Comparison of ENCODE assay signal across 8 cellular contexts in genomic region chr17:50347087-50347893, GRCh38. TPM values are rescaled to one million over a fixed set of nuclear protein-coding genes. Genes with fewer than 3 reads are reported as not detected.
DNase-seq lines count a peak whose midpoint lies in the region; TF ChIP-seq lines count a peak whose summit lies in the region.

No MANE protein-coding gene starts in this region.

- TF ChIP-seq CTCF in A673 (conservative IDR thresholded peaks at IDR 0.05; ENCODE audit: low read depth, low read length) (no peak), coronary artery (IDR thresholded peaks at IDR 0.05) (no peak)

- H3K4me3 ChIP-seq in A673 (ENCODE audit: low read depth, low read length, poor library complexity, severe bottlenecking) (peak overlapping the region; percentile 72), coronary artery (peak overlapping the region; percentile 99), muscle layer of colon (ENCODE audit: low read depth in 1 of 2, low read length in 2 of 2) (peak overlapping the region; percentile 79 to 88)
- H3K4me3 ChIP-seq in Jurkat, Clone E6-1 (ENCODE audit: low read length), result peak overlapping the region; percentile 79

- H3K9me3 ChIP-seq in A673 (ENCODE audit: low read depth, low read length, poor library complexity, severe bottlenecking) (no peaks in the 10 kb centered on the region), muscle layer of colon (ENCODE audit: low read length) (no peaks in the 10 kb centered on the region)

- H3K36me3 ChIP-seq in A673 (ENCODE audit: insufficient read depth, low read length, poor library complexity, severe bottlenecking) (no peaks in the 10 kb centered on the region), muscle layer of colon (ENCODE audit: insufficient read depth, low read length) (peaks cover 4% of the 10 kb centered on the region)

- DNase-seq in A673 (ENCODE audit: low spot score) (no peak), coronary artery (ENCODE audit: low spot score) (no peak), foreskin melanocyte (no peak), kidney glomerular epithelial cell (lab: John Stamatoyannopoulos, UW) (no peak), globus pallidus (ENCODE audit: low spot score) (no peak), HCEC 1CT (no peak)
- DNase-seq in Jurkat, Clone E6-1 (ENCODE audit: low read depth, low spot score), result no peak

- POLR2A ChIA-PET in A673 (lab: Charles Lee; ENCODE audit: low non-redundant PET), result no interaction called here

- H3K4me1 ChIP-seq in A673 (ENCODE audit: insufficient read depth, low read length, poor library complexity, severe bottlenecking) (peaks cover 3% of the 10 kb centered on the region), muscle layer of colon (ENCODE audit: insufficient read depth, low read length) (peaks cover 29% of the 10 kb centered on the region)

- CTCF ChIA-PET in A673 (lab: Charles Lee), result no interaction called here

- H3K27ac ChIP-seq in A673 (ENCODE audit: low read depth, low read length, poor library complexity, severe bottlenecking) (no peak overlapping the region), coronary artery (peak overlapping the region in 1 of 2 donors; percentile 28), muscle layer of colon (ENCODE audit: low read depth, low read length) (peak overlapping the region; percentile 67)

- peak overlapping the region; percentile 67 for H3K9ac ChIP-seq in muscle layer of colon (ENCODE audit: low read length)

- H3K27me3 ChIP-seq in A673 (replicated peaks; ENCODE audit: insufficient read depth, low read depth, low read length, poor library complexity), result no peaks in the 10 kb centered on the region
- H3K27me3 ChIP-seq in muscle layer of colon (ENCODE audit: control insufficient read depth in 1 of 2, insufficient read depth in 2 of 2, low read length in 2 of 2), result no peaks in the 10 kb centered on the region

- intact Hi-C loops in A673 (cut with micrococcal nuclease; ENCODE audit: unreplicated experiment), result no loop called here

- BruUV-seq in A673 (replicated peaks; lab: Mats Ljungman, UMichigan), result TSS peak; percentile 19

RNA-seq across cellular contexts. Expression of gene XYLT2, which starts 1.4 kb away (rescaled TPM):
- total RNA-seq in A673 (2021), result 15.8 and 23.1 TPM in 2 replicates
- 15.0 TPM for polyA plus RNA-seq in Jurkat, Clone E6-1 (2012; ENCODE audit: insufficient read depth, insufficient read length)

RNA-seq across cellular contexts. Expression of gene MRPL27, which starts 25.7 kb away (rescaled TPM):
- total RNA-seq in A673 (2021), result 85.6 and 89.4 TPM in 2 replicates
- polyA plus RNA-seq in Jurkat, Clone E6-1 (2012; ENCODE audit: insufficient read depth, insufficient read length), result 124 TPM

RNA-seq across cellular contexts. Expression of gene EME1, which starts 25.7 kb away (rescaled TPM):
- total RNA-seq in A673 (2021), result 31.9 and 44.0 TPM in 2 replicates
- polyA plus RNA-seq in Jurkat, Clone E6-1 (2012; ENCODE audit: insufficient read depth, insufficient read length), result 69.9 TPM

RNA-seq across cellular contexts. Expression of gene LRRC59, which starts 50.0 kb away (rescaled TPM):
- 177 and 178 TPM in 2 replicates for total RNA-seq in A673 (2021)
- polyA plus RNA-seq in Jurkat, Clone E6-1 (2012; ENCODE audit: insufficient read depth, insufficient read length), result 121 TPM
